Comparison of ENCODE assay signal across 17 cellular contexts in genomic region chr22:24833881-24834495, GRCh38. TPM values are rescaled to one million over a fixed set of nuclear protein-coding genes. Genes with fewer than 3 reads are reported as not detected.
DNase-seq lines count a peak whose midpoint lies in the region; ATAC-seq and TF ChIP-seq lines count a peak whose summit lies in the region.
"Had no signal": no experiment of that assay in that cellular context is flagged by ENCODE, and none has a peak within 500 bp of the region (broad histone marks: within the 10 kb centered on the region; RNA-seq: fewer than 3 reads in every experiment).

No MANE protein-coding gene starts in this region.

- H3K4me2 ChIP-seq in GM23338: peak overlapping the region; percentile 21; the same call in 1 of the 2 replicates
- H3K4me2 ChIP-seq: A549 had no signal

- H3K4me3 Mint-ChIP-seq in GM23338 (no peak overlapping the region), glutamatergic neuron (ENCODE audit: unreplicated experiment) (no peak overlapping the region)
- H3K4me3 Mint-ChIP-seq: CD14-positive monocyte; CD8-positive, alpha-beta T cell; HFFc6 had no signal

- no peaks in the 10 kb centered on the region; the same call in 1 of the 2 replicates for H4K20me1 ChIP-seq in GM23338 (replicated peaks; ENCODE audit: insufficient read depth)

- intact Hi-C loops in upper lobe of right lung (cut with DNase I): no loop called here

- peaks cover 4% of the 10 kb centered on the region for H3K27me3 Mint-ChIP-seq in GM23338 (ENCODE audit: insufficient read depth, low read depth, poor library complexity)
- no peaks in the 10 kb centered on the region for H3K27me3 Mint-ChIP-seq in glutamatergic neuron (ENCODE audit: unreplicated experiment)

- in situ Hi-C loops in KBM-7 (cut with MboI; ENCODE audit: low pct_unique_long_range_greater_than_20kb, low sequenced_read_pairs): no loop called here

- H3K36me3 Mint-ChIP-seq in GM23338 (ENCODE audit: low read depth) (peaks cover 3% of the 10 kb centered on the region; the same call in 1 of the 3 replicates), glutamatergic neuron (ENCODE audit: unreplicated experiment) (peaks cover 6% of the 10 kb centered on the region)
- H3K36me3 Mint-ChIP-seq: CD14-positive monocyte; CD8-positive, alpha-beta T cell had no signal

- H3K4me3 ChIP-seq in GM23338 (no peak overlapping the region), upper lobe of right lung (no peak overlapping the region), gastroesophageal sphincter (no peak overlapping the region)
- H3K4me3 ChIP-seq: A549 had no signal

- no peak overlapping the region for H2AFZ ChIP-seq in GM23338

- no peak for ATAC-seq in GM23338
- peak; percentile 11 for ATAC-seq in upper lobe of right lung
- no peak for ATAC-seq in gastroesophageal sphincter
- ATAC-seq: CD8-positive, alpha-beta T cell had no signal

- H3K79me2 ChIP-seq in GM23338 (replicated peaks; ENCODE audit: insufficient read depth): no peaks in the 10 kb centered on the region

- H3K9me3 Mint-ChIP-seq in GM23338 (no peaks in the 10 kb centered on the region), glutamatergic neuron (ENCODE audit: unreplicated experiment) (peaks cover 4% of the 10 kb centered on the region)
- H3K9me3 Mint-ChIP-seq: CD8-positive, alpha-beta T cell; HFFc6 had no signal

- no peak for TF ChIP-seq EP300 in gastroesophageal sphincter (IDR thresholded peaks at IDR 0.05)

- DNase-seq in GM23338 (ENCODE audit: low spot score): no peak
- DNase-seq in NCI-H69 (lab: John Stamatoyannopoulos, UW): peak; percentile 30
- DNase-seq in glutamatergic neuron: no peak
- DNase-seq in upper lobe of right lung: no peak
- DNase-seq in epidermal melanocyte (ENCODE audit: insufficient read length, low spot score): no peak
- DNase-seq in KBM-7: no peak
- DNase-seq: CD8-positive, alpha-beta T cell; HCEC 1CT; HFFc6 had no signal

- H3K27ac Mint-ChIP-seq in GM23338 (no peak overlapping the region), glutamatergic neuron (ENCODE audit: unreplicated experiment) (peak overlapping the region; percentile 74)
- H3K27ac Mint-ChIP-seq: CD14-positive monocyte; CD8-positive, alpha-beta T cell; HFFc6 had no signal

- 0 out of 2 replicates have a peak, but pooled peaks cover 2% of the 10 kb centered on the region for H3F3A ChIP-seq in GM23338 (replicated peaks; ENCODE audit: low read depth)

- H3K4me1 ChIP-seq in GM23338 (ENCODE audit: insufficient read depth) (peaks cover 17% of the 10 kb centered on the region), upper lobe of right lung (no peaks in the 10 kb centered on the region), gastroesophageal sphincter (no peaks in the 10 kb centered on the region)
- H3K4me1 ChIP-seq: A549, Caco-2 had no signal

- no peaks in the 10 kb centered on the region for H3K36me3 ChIP-seq in GM23338 (ENCODE audit: insufficient read depth)
- no peaks in the 10 kb centered on the region for H3K36me3 ChIP-seq in upper lobe of right lung
- no peaks in the 10 kb centered on the region for H3K36me3 ChIP-seq in gastroesophageal sphincter

- TF ChIP-seq POLR2A in gastroesophageal sphincter (IDR thresholded peaks at IDR 0.05): no peak

- H3K4me1 Mint-ChIP-seq in GM23338 (peaks cover 30% of the 10 kb centered on the region), glutamatergic neuron (ENCODE audit: low read depth, unreplicated experiment) (peaks cover 11% of the 10 kb centered on the region)
- H3K4me1 Mint-ChIP-seq: CD14-positive monocyte had no signal

- no peaks in the 10 kb centered on the region for H3K9me2 ChIP-seq in GM23338 (ENCODE audit: insufficient read depth)

- WGBS in gastroesophageal sphincter (ENCODE audit: low coverage in 1 of 2), 2 donors: 70 to 78% methylated on average over 1 to 2 of the region's 8 CpGs

- no peak for TF ChIP-seq CTCF in GM23338 (conservative IDR thresholded peaks at IDR 0.05; ENCODE audit: low read depth in 2 of 2)
- TF ChIP-seq CTCF in glutamatergic neuron (IDR thresholded peaks at IDR 0.05; ENCODE audit: partially characterized antibody, unreplicated experiment): no peak
- no peak for TF ChIP-seq CTCF in upper lobe of right lung (IDR thresholded peaks at IDR 0.05)
- no peak for TF ChIP-seq CTCF in gastroesophageal sphincter (IDR thresholded peaks at IDR 0.05)

- no peaks in the 10 kb centered on the region for H3K9me3 ChIP-seq in upper lobe of right lung
- no peaks in the 10 kb centered on the region for H3K9me3 ChIP-seq in gastroesophageal sphincter
- H3K9me3 ChIP-seq: A549, Caco-2 had no signal

- no peak overlapping the region for H3K27ac ChIP-seq in GM23338 (ENCODE audit: low read depth)
- H3K27ac ChIP-seq in upper lobe of right lung: no peak overlapping the region
- no peak overlapping the region for H3K27ac ChIP-seq in gastroesophageal sphincter
- H3K27ac ChIP-seq: A549 had no signal

- H3K27me3 ChIP-seq in GM23338 (ENCODE audit: insufficient read depth): no peaks in the 10 kb centered on the region
- H3K27me3 ChIP-seq in upper lobe of right lung: no peaks in the 10 kb centered on the region
- H3K27me3 ChIP-seq in gastroesophageal sphincter: no peaks in the 10 kb centered on the region

TF ChIP-seq in GM23338, 12 proteins besides CTCF, POLR2A, EP300 and RAD21:
- TF ChIP-seq, protein P1, sequence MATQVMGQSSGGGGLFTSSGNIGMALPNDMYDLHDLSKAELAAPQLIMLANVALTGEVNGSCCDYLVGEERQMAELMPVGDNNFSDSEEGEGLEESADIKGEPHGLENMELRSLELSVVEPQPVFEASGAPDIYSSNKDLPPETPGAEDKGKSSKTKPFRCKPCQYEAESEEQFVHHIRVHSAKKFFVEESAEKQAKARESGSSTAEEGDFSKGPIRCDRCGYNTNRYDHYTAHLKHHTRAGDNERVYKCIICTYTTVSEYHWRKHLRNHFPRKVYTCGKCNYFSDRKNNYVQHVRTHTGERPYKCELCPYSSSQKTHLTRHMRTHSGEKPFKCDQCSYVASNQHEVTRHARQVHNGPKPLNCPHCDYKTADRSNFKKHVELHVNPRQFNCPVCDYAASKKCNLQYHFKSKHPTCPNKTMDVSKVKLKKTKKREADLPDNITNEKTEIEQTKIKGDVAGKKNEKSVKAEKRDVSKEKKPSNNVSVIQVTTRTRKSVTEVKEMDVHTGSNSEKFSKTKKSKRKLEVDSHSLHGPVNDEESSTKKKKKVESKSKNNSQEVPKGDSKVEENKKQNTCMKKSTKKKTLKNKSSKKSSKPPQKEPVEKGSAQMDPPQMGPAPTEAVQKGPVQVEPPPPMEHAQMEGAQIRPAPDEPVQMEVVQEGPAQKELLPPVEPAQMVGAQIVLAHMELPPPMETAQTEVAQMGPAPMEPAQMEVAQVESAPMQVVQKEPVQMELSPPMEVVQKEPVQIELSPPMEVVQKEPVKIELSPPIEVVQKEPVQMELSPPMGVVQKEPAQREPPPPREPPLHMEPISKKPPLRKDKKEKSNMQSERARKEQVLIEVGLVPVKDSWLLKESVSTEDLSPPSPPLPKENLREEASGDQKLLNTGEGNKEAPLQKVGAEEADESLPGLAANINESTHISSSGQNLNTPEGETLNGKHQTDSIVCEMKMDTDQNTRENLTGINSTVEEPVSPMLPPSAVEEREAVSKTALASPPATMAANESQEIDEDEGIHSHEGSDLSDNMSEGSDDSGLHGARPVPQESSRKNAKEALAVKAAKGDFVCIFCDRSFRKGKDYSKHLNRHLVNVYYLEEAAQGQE (IDR thresholded peaks at IDR 0.05; ENCODE audit: unreplicated experiment): no peak
- TF ChIP-seq POLR2AphosphoS5 (IDR thresholded peaks at IDR 0.05; ENCODE audit: low read depth) (no peak), NANOG (IDR thresholded peaks at IDR 0.05; ENCODE audit: borderline replicate concordance) (no peak), JUNB (IDR thresholded peaks at IDR 0.05; ENCODE audit: unreplicated experiment) (no peak), EZH2phosphoT487 (IDR thresholded peaks at IDR 0.05; ENCODE audit: unreplicated experiment) (no peak), CREB1 (CRISPR knock-in tag; IDR thresholded peaks at IDR 0.05; ENCODE audit: low read depth) (no peak), ZNF331 (CRISPR knock-in tag; IDR thresholded peaks at IDR 0.05; ENCODE audit: low read depth) (no peak)

RNA-seq across cellular contexts. Expression of gene SGSM1, which starts 28.0 kb away (rescaled TPM):
- total RNA-seq in GM23338 (2014; rRNA removed; shearing (Covaris generic)): 4.2 and 4.7 TPM in 2 replicates
- polyA plus RNA-seq in GM23338 (2016; fragmentation: Nextera tagmentation; extraction: Ambion mirVana): 3.0 and 5.4 TPM in 2 replicates
- total RNA-seq in glutamatergic neuron (ENCODE audit: unreplicated experiment) (1.2 TPM), upper lobe of right lung (3.8 TPM), gastroesophageal sphincter (1 to 10 TPM; 1.8 to 4.2 (median 2.4) TPM)
- total RNA-seq: Daoy, HFFc6 had no signal
- polyA plus RNA-seq: AG04450, BJ, CD14-positive monocyte had no signal

RNA-seq across cellular contexts. Expression of gene PIWIL3, which starts 59.5 kb away (rescaled TPM):
- total RNA-seq in GM23338 (2014; rRNA removed; shearing (Covaris generic)): 0.24 TPM in 1 of 2 replicates, not detected in the other
- 0.21 TPM in 1 of 2 replicates, not detected in the other for polyA plus RNA-seq in GM23338 (2016; fragmentation: Nextera tagmentation; extraction: Ambion mirVana)
- total RNA-seq in glutamatergic neuron (ENCODE audit: unreplicated experiment) (not detected), upper lobe of right lung (not detected), gastroesophageal sphincter (not detected)
- total RNA-seq: CD8-positive, alpha-beta T cell; Daoy; H4; HFFc6 had no signal
- polyA plus RNA-seq: A549, BJ, CD14-positive monocyte had no signal
